In the genomic region with DNA sequence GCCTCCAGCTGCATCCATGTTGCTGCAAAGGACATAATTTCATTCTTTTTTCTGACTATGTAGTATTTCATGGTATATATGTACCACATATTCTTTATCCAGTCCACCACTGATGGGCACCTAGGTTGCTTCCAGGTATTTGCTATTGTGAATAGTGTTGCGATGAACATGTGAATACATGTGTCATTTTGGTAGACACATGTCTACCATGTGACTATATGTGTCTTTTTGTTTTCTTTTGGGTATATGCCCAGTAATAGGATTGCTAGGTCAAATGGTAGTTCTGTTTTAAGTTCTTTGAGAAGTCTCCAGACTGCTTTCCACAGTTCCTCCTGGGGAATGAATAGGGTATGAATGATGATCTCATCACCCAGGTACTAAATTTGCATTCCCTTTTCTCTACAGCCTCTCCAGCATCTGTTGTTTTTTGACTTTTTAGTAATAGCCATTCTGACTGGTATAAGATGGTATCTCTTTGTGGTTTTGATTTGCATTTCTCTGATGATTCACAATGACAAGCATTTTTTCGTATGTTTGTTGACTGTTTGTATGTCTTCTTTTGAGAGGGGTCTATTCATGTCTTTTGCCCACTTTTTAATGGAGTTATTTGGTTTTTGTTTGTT, we compare ENCODE assay signal across 2 cellular contexts.
TF ChIP-seq lines count a peak whose summit lies in the region.

No MANE protein-coding gene starts in this region.

TF ChIP-seq in SK-N-SH, 30 proteins besides CTCF, POLR2A, EP300 and RAD21 (continued from another document):
- TF ChIP-seq, protein P1, sequence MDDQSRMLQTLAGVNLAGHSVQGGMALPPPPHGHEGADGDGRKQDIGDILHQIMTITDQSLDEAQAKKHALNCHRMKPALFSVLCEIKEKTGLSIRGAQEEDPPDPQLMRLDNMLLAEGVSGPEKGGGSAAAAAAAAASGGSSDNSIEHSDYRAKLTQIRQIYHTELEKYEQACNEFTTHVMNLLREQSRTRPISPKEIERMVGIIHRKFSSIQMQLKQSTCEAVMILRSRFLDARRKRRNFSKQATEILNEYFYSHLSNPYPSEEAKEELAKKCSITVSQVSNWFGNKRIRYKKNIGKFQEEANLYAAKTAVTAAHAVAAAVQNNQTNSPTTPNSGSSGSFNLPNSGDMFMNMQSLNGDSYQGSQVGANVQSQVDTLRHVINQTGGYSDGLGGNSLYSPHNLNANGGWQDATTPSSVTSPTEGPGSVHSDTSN (IDR thresholded peaks at IDR 0.05) = 0 out of 2 replicates have a peak, but pooled peaks have one; percentile 6
- TF ChIP-seq NFIC (IDR thresholded peaks at IDR 0.05; ENCODE audit: borderline replicate concordance) (0 out of 2 replicates have a peak, but pooled peaks have one; percentile 25), POLR2AphosphoS5 (IDR thresholded peaks at IDR 0.05; ENCODE audit: low read depth, low read length) (no peak), JUND (IDR thresholded peaks at IDR 0.05) (peak; percentile 21; the same call in 1 of the 2 replicates), TCF12 (IDR thresholded peaks at IDR 0.05) (peak; percentile 53; the same call in 1 of the 2 replicates)
- TF ChIP-seq, protein P2, sequence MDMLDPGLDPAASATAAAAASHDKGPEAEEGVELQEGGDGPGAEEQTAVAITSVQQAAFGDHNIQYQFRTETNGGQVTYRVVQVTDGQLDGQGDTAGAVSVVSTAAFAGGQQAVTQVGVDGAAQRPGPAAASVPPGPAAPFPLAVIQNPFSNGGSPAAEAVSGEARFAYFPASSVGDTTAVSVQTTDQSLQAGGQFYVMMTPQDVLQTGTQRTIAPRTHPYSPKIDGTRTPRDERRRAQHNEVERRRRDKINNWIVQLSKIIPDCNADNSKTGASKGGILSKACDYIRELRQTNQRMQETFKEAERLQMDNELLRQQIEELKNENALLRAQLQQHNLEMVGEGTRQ (IDR thresholded peaks at IDR 0.05; ENCODE audit: borderline replicate concordance, low read depth, low read length) = no peak

TF ChIP-seq in SK-N-SH treated with all-trans-retinoic acid at 6 μM for 48 hours, 23 proteins besides CTCF, POLR2A, EP300 and RAD21 (continued from another document):
- TF ChIP-seq, protein P3, sequence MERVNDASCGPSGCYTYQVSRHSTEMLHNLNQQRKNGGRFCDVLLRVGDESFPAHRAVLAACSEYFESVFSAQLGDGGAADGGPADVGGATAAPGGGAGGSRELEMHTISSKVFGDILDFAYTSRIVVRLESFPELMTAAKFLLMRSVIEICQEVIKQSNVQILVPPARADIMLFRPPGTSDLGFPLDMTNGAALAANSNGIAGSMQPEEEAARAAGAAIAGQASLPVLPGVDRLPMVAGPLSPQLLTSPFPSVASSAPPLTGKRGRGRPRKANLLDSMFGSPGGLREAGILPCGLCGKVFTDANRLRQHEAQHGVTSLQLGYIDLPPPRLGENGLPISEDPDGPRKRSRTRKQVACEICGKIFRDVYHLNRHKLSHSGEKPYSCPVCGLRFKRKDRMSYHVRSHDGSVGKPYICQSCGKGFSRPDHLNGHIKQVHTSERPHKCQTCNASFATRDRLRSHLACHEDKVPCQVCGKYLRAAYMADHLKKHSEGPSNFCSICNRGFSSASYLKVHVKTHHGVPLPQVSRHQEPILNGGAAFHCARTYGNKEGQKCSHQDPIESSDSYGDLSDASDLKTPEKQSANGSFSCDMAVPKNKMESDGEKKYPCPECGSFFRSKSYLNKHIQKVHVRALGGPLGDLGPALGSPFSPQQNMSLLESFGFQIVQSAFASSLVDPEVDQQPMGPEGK (CRISPR knock-in tag; IDR thresholded peaks at IDR 0.05; ENCODE audit: borderline replicate concordance) = no peak
- TF ChIP-seq ARNTL (CRISPR knock-in tag; IDR thresholded peaks at IDR 0.05; ENCODE audit: borderline replicate concordance, low read depth) (no peak), PPARA (CRISPR knock-in tag; IDR thresholded peaks at IDR 0.05; ENCODE audit: borderline replicate concordance) (no peak), SNAI2 (CRISPR knock-in tag; IDR thresholded peaks at IDR 0.05) (no peak), ESRRG (CRISPR knock-in tag; IDR thresholded peaks at IDR 0.05) (no peak)
- TF ChIP-seq, protein P4, sequence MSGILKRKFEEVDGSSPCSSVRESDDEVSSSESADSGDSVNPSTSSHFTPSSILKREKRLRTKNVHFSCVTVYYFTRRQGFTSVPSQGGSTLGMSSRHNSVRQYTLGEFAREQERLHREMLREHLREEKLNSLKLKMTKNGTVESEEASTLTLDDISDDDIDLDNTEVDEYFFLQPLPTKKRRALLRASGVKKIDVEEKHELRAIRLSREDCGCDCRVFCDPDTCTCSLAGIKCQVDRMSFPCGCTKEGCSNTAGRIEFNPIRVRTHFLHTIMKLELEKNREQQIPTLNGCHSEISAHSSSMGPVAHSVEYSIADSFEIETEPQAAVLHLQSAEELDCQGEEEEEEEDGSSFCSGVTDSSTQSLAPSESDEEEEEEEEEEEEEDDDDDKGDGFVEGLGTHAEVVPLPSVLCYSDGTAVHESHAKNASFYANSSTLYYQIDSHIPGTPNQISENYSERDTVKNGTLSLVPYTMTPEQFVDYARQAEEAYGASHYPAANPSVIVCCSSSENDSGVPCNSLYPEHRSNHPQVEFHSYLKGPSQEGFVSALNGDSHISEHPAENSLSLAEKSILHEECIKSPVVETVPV (CRISPR knock-in tag; IDR thresholded peaks at IDR 0.05) = no peak
TF ChIP-seq in SK-N-SH treated with all-trans-retinoic acid at 6 μM for 48 hours: peak in this region for 0.
